Comparison of ENCODE assay signal across 1 cellular context in genomic region chr19:952680-953500, GRCh38.
TF ChIP-seq lines count a peak whose summit lies in the region.

No MANE protein-coding gene starts in this region.

TF ChIP-seq in HepG2, 621 proteins besides CTCF, POLR2A, EP300 and RAD21 (continued from another document and continues in another):
- TF ChIP-seq, protein P1, sequence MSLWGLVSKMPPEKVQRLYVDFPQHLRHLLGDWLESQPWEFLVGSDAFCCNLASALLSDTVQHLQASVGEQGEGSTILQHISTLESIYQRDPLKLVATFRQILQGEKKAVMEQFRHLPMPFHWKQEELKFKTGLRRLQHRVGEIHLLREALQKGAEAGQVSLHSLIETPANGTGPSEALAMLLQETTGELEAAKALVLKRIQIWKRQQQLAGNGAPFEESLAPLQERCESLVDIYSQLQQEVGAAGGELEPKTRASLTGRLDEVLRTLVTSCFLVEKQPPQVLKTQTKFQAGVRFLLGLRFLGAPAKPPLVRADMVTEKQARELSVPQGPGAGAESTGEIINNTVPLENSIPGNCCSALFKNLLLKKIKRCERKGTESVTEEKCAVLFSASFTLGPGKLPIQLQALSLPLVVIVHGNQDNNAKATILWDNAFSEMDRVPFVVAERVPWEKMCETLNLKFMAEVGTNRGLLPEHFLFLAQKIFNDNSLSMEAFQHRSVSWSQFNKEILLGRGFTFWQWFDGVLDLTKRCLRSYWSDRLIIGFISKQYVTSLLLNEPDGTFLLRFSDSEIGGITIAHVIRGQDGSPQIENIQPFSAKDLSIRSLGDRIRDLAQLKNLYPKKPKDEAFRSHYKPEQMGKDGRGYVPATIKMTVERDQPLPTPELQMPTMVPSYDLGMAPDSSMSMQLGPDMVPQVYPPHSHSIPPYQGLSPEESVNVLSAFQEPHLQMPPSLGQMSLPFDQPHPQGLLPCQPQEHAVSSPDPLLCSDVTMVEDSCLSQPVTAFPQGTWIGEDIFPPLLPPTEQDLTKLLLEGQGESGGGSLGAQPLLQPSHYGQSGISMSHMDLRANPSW (CRISPR knock-in tag; IDR thresholded peaks at IDR 0.05; ENCODE audit: borderline replicate concordance) = peak; percentile 98
- TF ChIP-seq ZNF543 (CRISPR knock-in tag; IDR thresholded peaks at IDR 0.05) (peak; percentile 67; the same call in 1 of the 2 replicates), RELA (CRISPR knock-in tag; IDR thresholded peaks at IDR 0.05) (peak; percentile 48; the same call in 1 of the 2 replicates), KMT2B (CRISPR knock-in tag; IDR thresholded peaks at IDR 0.05) (no peak), HNRNPK (IDR thresholded peaks at IDR 0.05; ENCODE audit: low read depth, low read length, poor library complexity, severe bottlenecking) (peak; percentile 60), ZNF775 (CRISPR knock-in tag; IDR thresholded peaks at IDR 0.05; ENCODE audit: borderline replicate concordance) (no peak), SYNCRIP (IDR thresholded peaks at IDR 0.05; ENCODE audit: insufficient read depth, low read depth, low read length) (no peak), RARA (CRISPR knock-in tag; IDR thresholded peaks at IDR 0.05) (peak; percentile 93), SATB2 (CRISPR knock-in tag; IDR thresholded peaks at IDR 0.05) (no peak), ARID5B (CRISPR knock-in tag; IDR thresholded peaks at IDR 0.05) (peak; percentile 86), ZNF30 (CRISPR knock-in tag; IDR thresholded peaks at IDR 0.05) (no peak), NFRKB (IDR thresholded peaks at IDR 0.05) (no peak), RNF2 (conservative IDR thresholded peaks at IDR 0.05; ENCODE audit: low read depth) (no peak), AGO2 (optimal IDR thresholded peaks at IDR 0.05; ENCODE audit: low read depth, low read length) (peak; percentile 97), ZNF468 (CRISPR knock-in tag; IDR thresholded peaks at IDR 0.05) (no peak), TBP (CRISPR knock-in tag; IDR thresholded peaks at IDR 0.05) (no peak), MLLT10 (CRISPR knock-in tag; IDR thresholded peaks at IDR 0.05) (no peak), ZNF709 (CRISPR knock-in tag; IDR thresholded peaks at IDR 0.05) (peak; percentile 69; the same call in 1 of the 2 replicates), ZNF251 (CRISPR knock-in tag; IDR thresholded peaks at IDR 0.05) (no peak), ZNF362 (CRISPR knock-in tag; IDR thresholded peaks at IDR 0.05; ENCODE audit: borderline replicate concordance) (peak; percentile 35; the same call in 1 of the 2 replicates), KDM5B (CRISPR knock-in tag; IDR thresholded peaks at IDR 0.05; ENCODE audit: borderline replicate concordance) (peak; percentile 70), RBFOX2 (IDR thresholded peaks at IDR 0.05; ENCODE audit: low read depth, low read length) (peak; percentile 89), FOXK1 (CRISPR knock-in tag; IDR thresholded peaks at IDR 0.05; ENCODE audit: borderline replicate concordance, low read depth) (peak; percentile 95; the same call in 1 of the 2 replicates), ZNF451 (CRISPR knock-in tag; IDR thresholded peaks at IDR 0.05) (no peak), ZNF782 (CRISPR knock-in tag; IDR thresholded peaks at IDR 0.05; ENCODE audit: borderline replicate concordance) (no peak), HDAC6 (IDR thresholded peaks at IDR 0.05; ENCODE audit: low read depth, low read length) (no peak), ZBTB14 (CRISPR knock-in tag; IDR thresholded peaks at IDR 0.05) (no peak), MBD4 (IDR thresholded peaks at IDR 0.05; ENCODE audit: borderline replicate concordance, low read length) (no peak), WIZ (CRISPR knock-in tag; IDR thresholded peaks at IDR 0.05) (no peak), SNAPC5 (CRISPR knock-in tag; IDR thresholded peaks at IDR 0.05; ENCODE audit: borderline replicate concordance) (no peak), ZNF24 (IDR thresholded peaks at IDR 0.05) (0 out of 2 replicates have a peak, but pooled peaks have one; percentile 40), HNF4G (IDR thresholded peaks at IDR 0.05; ENCODE audit: borderline replicate concordance, low read depth, low read length) (peak; percentile 100), HNF4G (CRISPR knock-in tag; IDR thresholded peaks at IDR 0.05; ENCODE audit: borderline replicate concordance, low read depth) (peak; percentile 100), ERF (CRISPR knock-in tag; IDR thresholded peaks at IDR 0.05) (peak; percentile 90), ATRX (CRISPR knock-in tag; IDR thresholded peaks at IDR 0.05; ENCODE audit: borderline replicate concordance) (no peak), SMC3 (IDR thresholded peaks at IDR 0.05; ENCODE audit: low read length) (peak; percentile 38; the same call in 1 of the 2 replicates), E2F1 (CRISPR knock-in tag; IDR thresholded peaks at IDR 0.05) (peak; percentile 58; the same call in 1 of the 2 replicates)
- TF ChIP-seq, protein P2, sequence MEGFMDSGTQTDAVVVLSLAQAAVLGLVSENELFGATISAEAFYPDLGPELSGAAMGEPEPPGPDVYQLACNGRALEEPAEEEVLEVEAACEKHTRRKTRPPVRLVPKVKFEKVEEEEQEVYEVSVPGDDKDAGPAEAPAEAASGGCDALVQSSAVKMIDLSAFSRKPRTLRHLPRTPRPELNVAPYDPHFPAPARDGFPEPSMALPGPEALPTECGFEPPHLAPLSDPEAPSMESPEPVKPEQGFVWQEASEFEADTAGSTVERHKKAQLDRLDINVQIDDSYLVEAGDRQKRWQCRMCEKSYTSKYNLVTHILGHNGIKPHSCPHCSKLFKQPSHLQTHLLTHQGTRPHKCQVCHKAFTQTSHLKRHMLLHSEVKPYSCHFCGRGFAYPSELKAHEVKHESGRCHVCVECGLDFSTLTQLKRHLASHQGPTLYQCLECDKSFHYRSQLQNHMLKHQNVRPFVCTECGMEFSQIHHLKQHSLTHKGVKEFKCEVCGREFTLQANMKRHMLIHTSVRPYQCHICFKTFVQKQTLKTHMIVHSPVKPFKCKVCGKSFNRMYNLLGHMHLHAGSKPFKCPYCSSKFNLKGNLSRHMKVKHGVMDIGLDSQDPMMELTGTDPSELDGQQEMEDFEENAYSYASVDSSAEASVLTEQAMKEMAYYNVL (CRISPR knock-in tag; IDR thresholded peaks at IDR 0.05; ENCODE audit: borderline replicate concordance) = peak; percentile 83; the same call in 1 of the 2 replicates
- TF ChIP-seq, protein P3, sequence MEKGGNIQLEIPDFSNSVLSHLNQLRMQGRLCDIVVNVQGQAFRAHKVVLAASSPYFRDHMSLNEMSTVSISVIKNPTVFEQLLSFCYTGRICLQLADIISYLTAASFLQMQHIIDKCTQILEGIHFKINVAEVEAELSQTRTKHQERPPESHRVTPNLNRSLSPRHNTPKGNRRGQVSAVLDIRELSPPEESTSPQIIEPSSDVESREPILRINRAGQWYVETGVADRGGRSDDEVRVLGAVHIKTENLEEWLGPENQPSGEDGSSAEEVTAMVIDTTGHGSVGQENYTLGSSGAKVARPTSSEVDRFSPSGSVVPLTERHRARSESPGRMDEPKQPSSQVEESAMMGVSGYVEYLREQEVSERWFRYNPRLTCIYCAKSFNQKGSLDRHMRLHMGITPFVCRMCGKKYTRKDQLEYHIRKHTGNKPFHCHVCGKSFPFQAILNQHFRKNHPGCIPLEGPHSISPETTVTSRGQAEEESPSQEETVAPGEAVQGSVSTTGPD (CRISPR knock-in tag; IDR thresholded peaks at IDR 0.05) = peak; percentile 80
- TF ChIP-seq, protein P4, sequence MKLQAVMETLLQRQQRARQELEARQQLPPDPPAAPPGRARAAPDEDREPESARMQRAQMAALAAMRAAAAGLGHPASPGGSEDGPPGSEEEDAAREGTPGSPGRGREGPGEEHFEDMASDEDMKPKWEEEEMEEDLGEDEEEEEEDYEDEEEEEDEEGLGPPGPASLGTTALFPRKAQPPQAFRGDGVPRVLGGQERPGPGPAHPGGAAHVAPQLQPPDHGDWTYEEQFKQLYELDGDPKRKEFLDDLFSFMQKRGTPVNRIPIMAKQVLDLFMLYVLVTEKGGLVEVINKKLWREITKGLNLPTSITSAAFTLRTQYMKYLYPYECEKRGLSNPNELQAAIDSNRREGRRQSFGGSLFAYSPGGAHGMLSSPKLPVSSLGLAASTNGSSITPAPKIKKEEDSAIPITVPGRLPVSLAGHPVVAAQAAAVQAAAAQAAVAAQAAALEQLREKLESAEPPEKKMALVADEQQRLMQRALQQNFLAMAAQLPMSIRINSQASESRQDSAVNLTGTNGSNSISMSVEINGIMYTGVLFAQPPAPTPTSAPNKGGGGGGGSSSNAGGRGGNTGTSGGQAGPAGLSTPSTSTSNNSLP (IDR thresholded peaks at IDR 0.05; ENCODE audit: low read depth, low read length) = no peak
- TF ChIP-seq, protein P5, sequence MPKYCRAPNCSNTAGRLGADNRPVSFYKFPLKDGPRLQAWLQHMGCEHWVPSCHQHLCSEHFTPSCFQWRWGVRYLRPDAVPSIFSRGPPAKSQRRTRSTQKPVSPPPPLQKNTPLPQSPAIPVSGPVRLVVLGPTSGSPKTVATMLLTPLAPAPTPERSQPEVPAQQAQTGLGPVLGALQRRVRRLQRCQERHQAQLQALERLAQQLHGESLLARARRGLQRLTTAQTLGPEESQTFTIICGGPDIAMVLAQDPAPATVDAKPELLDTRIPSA (CRISPR knock-in tag; IDR thresholded peaks at IDR 0.05; ENCODE audit: borderline replicate concordance) = no peak
